17 cellular contexts compared by ENCODE assay signal in genomic region chr1:53587252-53587992, GRCh38.
A peak's percentile ranks its signal among the peaks of the same experiment; 100 is the strongest.
DNase-seq lines count a peak whose midpoint lies in the region; ATAC-seq and TF ChIP-seq lines count a peak whose summit lies in the region.
"Had no signal": no experiment of that assay in that cellular context is flagged by ENCODE, and none has a peak within 500 bp of the region (broad histone marks: within the 10 kb centered on the region; RNA-seq: fewer than 3 reads in every experiment).

No MANE protein-coding gene starts in this region.

- TF ChIP-seq EP300 in stomach (IDR thresholded peaks at IDR 0.05), result no peak

- H3K4me3 ChIP-seq in stomach, result no peak overlapping the region
- no peak overlapping the region for H3K4me3 ChIP-seq in BE2C (ENCODE audit: low read depth, low read length)

- no peaks in the 10 kb centered on the region for H3K36me3 Mint-ChIP-seq in T-helper 17 cell (ENCODE audit: low read depth)

- ATAC-seq in T-helper 17 cell (no peak), GM19328 (IDR thresholded peaks at IDR 0.05; ENCODE audit: unreplicated experiment) (no peak)
- ATAC-seq: HCT116, Panc1 had no signal

- H3K27ac Mint-ChIP-seq in T-helper 17 cell, result peak overlapping the region; percentile 37

- H3K4me1 Mint-ChIP-seq in T-helper 17 cell, result peaks cover 13% of the 10 kb centered on the region

- intact Hi-C loops in stomach (cut with DNase I; ENCODE audit: low total_unique reads), result no loop called here

- TF ChIP-seq CTCF in stomach (IDR thresholded peaks at IDR 0.05) (no peak), BE2C (IDR thresholded peaks at IDR 0.05; ENCODE audit: low read depth, low read length) (no peak)

- no peaks in the 10 kb centered on the region for H3K9me3 ChIP-seq in T-helper 17 cell (ENCODE audit: control insufficient read depth, low read length, poor library complexity, severe bottlenecking)
- no peaks in the 10 kb centered on the region for H3K9me3 ChIP-seq in stomach
- H3K9me3 ChIP-seq in BE2C, result no peaks in the 10 kb centered on the region

- H3K4me1 ChIP-seq in stomach (peaks cover 0 to 16% (median 5%) of the 10 kb centered on the region in 4 donors), BE2C (no peaks in the 10 kb centered on the region)

- H3K4me3 Mint-ChIP-seq in T-helper 17 cell, result no peak overlapping the region

- H3K27me3 ChIP-seq in stomach (no peaks in the 10 kb centered on the region), BE2C (no peaks in the 10 kb centered on the region)

- H3K27ac ChIP-seq in stomach, result no peak overlapping the region
- H3K27ac ChIP-seq: C4-2B had no signal

- DNase-seq in NCI-H82 (lab: John Stamatoyannopoulos, UW) (peak; percentile 26), NCI-H82 treated with DMSO at 0.1 percent for 48 hours (lab: John Stamatoyannopoulos, UW; ENCODE audit: unreplicated experiment) (no peak), T-helper 17 cell (no peak), iPS-NIHi7 (ENCODE audit: extremely low spot score) (peak; percentile 2), stomach (peak; percentile 17), D341Med (ENCODE audit: low spot score) (no peak), BE2C (no peak)
- DNase-seq: COR-L47, DMS53, MV-4-11, NCI-H1417 treated with DMSO at 0.1 percent for 48 hours, NCI-H2029 treated with DMSO at 0.1 percent for 48 hours, SHP77 had no signal

- WGBS in stomach, 5 donors, result 73 to 86% (median 81%) methylated on average over 4 of the region's 4 CpGs

- H3K27me3 Mint-ChIP-seq in T-helper 17 cell, result peaks cover 12% of the 10 kb centered on the region

- TF ChIP-seq POLR2A in stomach (IDR thresholded peaks at IDR 0.05), result no peak

- no peaks in the 10 kb centered on the region for H3K36me3 ChIP-seq in stomach
- no peaks in the 10 kb centered on the region for H3K36me3 ChIP-seq in BE2C

Comparison
In these comparisons a context has a peak if more than half of its experiments do, and no peak if none do; other contexts are left out.
1. DNase-seq: peak in NCI-H82 (single experiment), iPS-NIHi7 (single experiment) and stomach (single experiment); none in NCI-H82 treated with DMSO at 0.1 percent for 48 hours (single experiment), T-helper 17 cell (0 of 3), D341Med (single experiment) and BE2C (single experiment).